Comparison of ENCODE assay signal across 29 cellular contexts in the genomic region with DNA sequence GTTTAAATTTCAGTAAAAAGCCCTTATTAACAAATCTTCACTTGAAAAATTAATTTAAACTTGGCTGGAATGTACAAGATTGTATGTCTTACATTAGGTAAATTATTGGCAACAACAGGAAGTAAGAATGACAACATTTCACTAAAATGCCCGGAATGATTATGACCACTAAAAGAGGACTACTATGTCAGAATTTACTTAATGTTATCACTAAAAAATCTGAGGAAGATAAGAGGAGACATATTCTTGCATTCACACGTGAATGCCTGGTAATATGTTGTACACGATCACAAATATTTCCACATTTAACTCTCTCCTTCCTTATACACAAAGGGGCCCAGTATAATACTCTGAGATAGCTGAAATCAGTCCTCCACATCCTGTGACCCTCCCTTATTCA. TPM values are rescaled to one million over a fixed set of nuclear protein-coding genes. Genes with fewer than 3 reads are reported as not detected.
A peak's percentile ranks its signal among the peaks of the same experiment; 100 is the strongest.
DNase-seq lines count a peak whose midpoint lies in the region; ATAC-seq and TF ChIP-seq lines count a peak whose summit lies in the region.
"Had no signal": no experiment of that assay in that cellular context is flagged by ENCODE, and none has a peak within 500 bp of the region (broad histone marks: within the 10 kb centered on the region; RNA-seq: fewer than 3 reads in every experiment).

No MANE protein-coding gene starts in this region.

- peak overlapping the region; percentile 50 for H3K4me3 ChIP-seq in ACC112 (ENCODE audit: low read depth, low read length)
- H3K4me3 ChIP-seq in mesenchymal stem cell (ENCODE audit: insufficient read depth in 1 of 2, low read depth in 1 of 2, low read length in 2 of 2), result peak overlapping the region in 1 of 2 experiments; percentile 40
- no peak overlapping the region for H3K4me3 ChIP-seq in suprapubic skin
- H3K4me3 ChIP-seq: adrenal gland; BLaER1 treated with 17β-estradiol and CSF1 and Interleukin-3, amounts not matched to agents 10 nM and 100 nM; K562; psoas muscle; SJCRH30; upper lobe of left lung had no signal

- TF ChIP-seq POLR2A in suprapubic skin (IDR thresholded peaks at IDR 0.05), result no peak
- TF ChIP-seq POLR2A in GM18505 (IDR thresholded peaks at IDR 0.05; ENCODE audit: borderline replicate concordance, extremely low read depth, insufficient read depth, insufficient read length), result no peak

- H3K79me2 ChIP-seq in ACC112 (ENCODE audit: control insufficient read depth, insufficient read depth, low read length, unreplicated experiment), result peaks cover 63% of the 10 kb centered on the region

- H2AK5ac ChIP-seq in mesenchymal stem cell (ENCODE audit: low read length, severe bottlenecking), result no peak overlapping the region

- H3K9ac ChIP-seq in mesenchymal stem cell (ENCODE audit: low read length), result peak overlapping the region; percentile 39
- H3K9ac ChIP-seq: BLaER1 treated with 17β-estradiol and CSF1 and Interleukin-3, amounts not matched to agents 10 nM and 100 nM had no signal

- H2AFZ ChIP-seq in ACC112 (ENCODE audit: low read length, unreplicated experiment) (peak overlapping the region; percentile 16), mesenchymal stem cell (ENCODE audit: low read depth, low read length) (no peak overlapping the region)

- H3K27ac ChIP-seq in ACC112 (ENCODE audit: low read depth, low read length) (peak overlapping the region; percentile 78), mesenchymal stem cell (ENCODE audit: low read length, poor library complexity, severe bottlenecking) (peak overlapping the region; percentile 43), suprapubic skin (no peak overlapping the region)
- H3K27ac ChIP-seq: adrenal gland; BLaER1 treated with 17β-estradiol and CSF1 and Interleukin-3, amounts not matched to agents 10 nM and 100 nM; neutrophil; psoas muscle; SJCRH30; upper lobe of left lung had no signal

- no peak overlapping the region for H4K91ac ChIP-seq in mesenchymal stem cell (ENCODE audit: low read length)

- H3K4me1 Mint-ChIP-seq in chondrocyte (ENCODE audit: low read depth), result peaks cover 71% of the 10 kb centered on the region
- H3K4me1 Mint-ChIP-seq in activated CD4-positive, alpha-beta memory T cell treated with anti-CD3 and anti-CD28 coated beads, Interleukin-2, amount 10 ng/mL, durations not matched to agents 7 days and 5 days, result no peaks in the 10 kb centered on the region
- H3K4me1 Mint-ChIP-seq: memory B cell, T-cell had no signal

- no peak overlapping the region for H3K14ac ChIP-seq in mesenchymal stem cell (ENCODE audit: low read length in 2 of 2)

- no peak overlapping the region for H3K23ac ChIP-seq in mesenchymal stem cell (ENCODE audit: low read length in 2 of 2)

- no peak for ATAC-seq in GM18505 (IDR thresholded peaks at IDR 0.05; ENCODE audit: unreplicated experiment)
- ATAC-seq: activated T-cell treated with anti-CD3 and anti-CD28 coated beads, Interleukin-2, amount 50 U/mL, for 4 hours; K562; left cardiac atrium; psoas muscle; T-cell had no signal

- H3K4me1 ChIP-seq in ACC112 (ENCODE audit: control insufficient read depth, insufficient read depth, low read length, unreplicated experiment), result peaks cover 49% of the 10 kb centered on the region
- H3K4me1 ChIP-seq in mesenchymal stem cell (ENCODE audit: control insufficient read depth, insufficient read depth, low read depth, low read length), result peaks cover 2% of the 10 kb centered on the region
- no peaks in the 10 kb centered on the region for H3K4me1 ChIP-seq in suprapubic skin
- H3K4me1 ChIP-seq: adrenal gland; BLaER1 treated with 17β-estradiol and CSF1 and Interleukin-3, amounts not matched to agents 10 nM and 100 nM; psoas muscle; upper lobe of left lung had no signal

- H3K36me3 Mint-ChIP-seq in chondrocyte (ENCODE audit: low read depth), result peaks cover 40% of the 10 kb centered on the region
- H3K36me3 Mint-ChIP-seq in activated CD4-positive, alpha-beta memory T cell treated with anti-CD3 and anti-CD28 coated beads, Interleukin-2, amount 10 ng/mL, durations not matched to agents 7 days and 5 days (ENCODE audit: low read depth), result no peaks in the 10 kb centered on the region
- H3K36me3 Mint-ChIP-seq: memory B cell, T-cell had no signal

- H3K9me3 ChIP-seq in mesenchymal stem cell (ENCODE audit: control insufficient read depth, low read length) (no peaks in the 10 kb centered on the region), suprapubic skin (no peaks in the 10 kb centered on the region)
- H3K9me3 ChIP-seq: adrenal gland; BLaER1 treated with 17β-estradiol and CSF1 and Interleukin-3, amounts not matched to agents 10 nM and 100 nM; neutrophil; psoas muscle; SJCRH30; upper lobe of left lung had no signal

- H2BK12ac ChIP-seq in mesenchymal stem cell (ENCODE audit: low read length in 2 of 2), result no peak overlapping the region

- no peak overlapping the region for H4K8ac ChIP-seq in mesenchymal stem cell (ENCODE audit: low read length)

- no peak overlapping the region for H3K4ac ChIP-seq in mesenchymal stem cell (ENCODE audit: low read depth in 1 of 2, low read length in 2 of 2)

- POLR2A ChIA-PET in activated CD4-positive, alpha-beta memory T cell treated with anti-CD3 and anti-CD28 coated beads, Interleukin-2, amount 10 ng/mL, durations not matched to agents 7 days and 5 days (lab: Charles Lee), result no interaction called here

- H3K4me3 Mint-ChIP-seq in chondrocyte (ENCODE audit: unreplicated experiment), result no peak overlapping the region
- no peak overlapping the region for H3K4me3 Mint-ChIP-seq in activated CD4-positive, alpha-beta memory T cell treated with anti-CD3 and anti-CD28 coated beads, Interleukin-2, amount 10 ng/mL, durations not matched to agents 7 days and 5 days
- H3K4me3 Mint-ChIP-seq: activated T-cell treated with anti-CD3 and anti-CD28 coated beads, Interleukin-2, amount 50 U/mL, for 4 hours; memory B cell; T-cell had no signal

- no peaks in the 10 kb centered on the region for H3K27me3 Mint-ChIP-seq in chondrocyte (ENCODE audit: low read depth)
- no peaks in the 10 kb centered on the region for H3K27me3 Mint-ChIP-seq in activated CD4-positive, alpha-beta memory T cell treated with anti-CD3 and anti-CD28 coated beads, Interleukin-2, amount 10 ng/mL, durations not matched to agents 7 days and 5 days
- H3K27me3 Mint-ChIP-seq: memory B cell, T-cell had no signal

- no peaks in the 10 kb centered on the region for H3K27me3 ChIP-seq in ACC112 (ENCODE audit: insufficient read depth, low read length)
- no peaks in the 10 kb centered on the region for H3K27me3 ChIP-seq in mesenchymal stem cell (ENCODE audit: control insufficient read depth in 1 of 2, insufficient read depth in 1 of 2, low read length in 2 of 2)
- no peaks in the 10 kb centered on the region for H3K27me3 ChIP-seq in suprapubic skin
- H3K27me3 ChIP-seq: adrenal gland; BLaER1 treated with 17β-estradiol and CSF1 and Interleukin-3, amounts not matched to agents 10 nM and 100 nM; neutrophil; SJCRH30; upper lobe of left lung had no signal

- TF ChIP-seq CTCF in chondrocyte (IDR thresholded peaks at IDR 0.05), result no peak
- no peak for TF ChIP-seq CTCF in suprapubic skin (IDR thresholded peaks at IDR 0.05)

- CTCF ChIA-PET in activated CD4-positive, alpha-beta memory T cell treated with anti-CD3 and anti-CD28 coated beads, Interleukin-2, amount 10 ng/mL, durations not matched to agents 7 days and 5 days (lab: Charles Lee), result interaction anchor here (0.9 kb wide), 1 partner anchor 207 kb away, joined by 4 read pairs; no protein-coding TSS in a partner anchor

- H2BK120ac ChIP-seq in mesenchymal stem cell (ENCODE audit: low read depth, low read length), result no peak overlapping the region

- peak; percentile 42 for DNase-seq in M059J (ENCODE audit: low read depth)
- no peak for DNase-seq in chondrocyte (ENCODE audit: low spot score)
- peak; percentile 45 for DNase-seq in mesenchymal stem cell
- no peak for DNase-seq in suprapubic skin (ENCODE audit: low spot score in 2 of 2)
- DNase-seq in HuH-7.5 (ENCODE audit: low spot score), result no peak
- no peak for DNase-seq in activated CD4-positive, alpha-beta memory T cell treated with anti-CD3 and anti-CD28 coated beads, Interleukin-2, amount 10 ng/mL, durations not matched to agents 7 days and 5 days
- DNase-seq: activated CD4-positive, CD25-positive, alpha-beta regulatory T cell treated with anti-CD3 and anti-CD28 coated beads, Interleukin-2, amount 50 U/mL, for 72 hours; activated naive CD4-positive, alpha-beta T cell; activated T-cell treated with anti-CD3 and anti-CD28 coated beads, Interleukin-2, amount 50 U/mL, for 4 hours; adrenal gland; COR-L47; dermis blood vessel endothelial cell; DMS79 treated with DMSO at 0.1 percent for 48 hours; head of caudate nucleus; left cardiac atrium; NCI-H1417 treated with DMSO at 0.1 percent for 48 hours; NCI-H510A; NK-92 treated with Interleukin-12 subunit alpha and Interleukin-12 subunit beta, amount 100 ng/mL, for 24 hours; psoas muscle; SJCRH30; T-cell; upper lobe of left lung had no signal

- WGBS in mesenchymal stem cell, result 21% methylated on average over 2 of the region's 3 CpGs
- WGBS in suprapubic skin, result 52% methylated on average over 3 of the region's 3 CpGs

- H3K36me3 ChIP-seq in ACC112 (ENCODE audit: insufficient read depth, low read length) (peaks cover 38% of the 10 kb centered on the region), mesenchymal stem cell (ENCODE audit: control insufficient read depth in 1 of 2, insufficient read depth in 2 of 2, low read depth in 1 of 2, low read length in 2 of 2) (peaks cover 0 to 66% of the 10 kb centered on the region in 2 experiments), suprapubic skin (no peaks in the 10 kb centered on the region)
- H3K36me3 ChIP-seq: adrenal gland; BLaER1 treated with 17β-estradiol and CSF1 and Interleukin-3, amounts not matched to agents 10 nM and 100 nM; neutrophil; upper lobe of left lung had no signal

- no peak overlapping the region for H3K4me2 ChIP-seq in mesenchymal stem cell (ENCODE audit: low read length, poor library complexity, severe bottlenecking)
- H3K4me2 ChIP-seq: BLaER1 treated with 17β-estradiol and CSF1 and Interleukin-3, amounts not matched to agents 10 nM and 100 nM had no signal

- no peak overlapping the region for H3K18ac ChIP-seq in mesenchymal stem cell (ENCODE audit: low read depth in 1 of 2, low read length in 2 of 2)

- H3K9me3 Mint-ChIP-seq in chondrocyte (ENCODE audit: low read depth), result peaks cover 2% of the 10 kb centered on the region
- H3K9me3 Mint-ChIP-seq in activated CD4-positive, alpha-beta memory T cell treated with anti-CD3 and anti-CD28 coated beads, Interleukin-2, amount 10 ng/mL, durations not matched to agents 7 days and 5 days, result no peaks in the 10 kb centered on the region
- H3K9me3 Mint-ChIP-seq: activated T-cell treated with anti-CD3 and anti-CD28 coated beads, Interleukin-2, amount 50 U/mL, for 4 hours had no signal

- H3K79me1 ChIP-seq in mesenchymal stem cell (replicated peaks; ENCODE audit: low read length, poor library complexity, severe bottlenecking), result peaks cover 8% of the 10 kb centered on the region

- peak overlapping the region; percentile 53 for H2BK5ac ChIP-seq in mesenchymal stem cell (ENCODE audit: low read depth, low read length, poor library complexity, severe bottlenecking)

- H2BK15ac ChIP-seq in mesenchymal stem cell (ENCODE audit: low read depth, poor library complexity, severe bottlenecking), result no peak overlapping the region

- H3K27ac Mint-ChIP-seq in chondrocyte (ENCODE audit: unreplicated experiment), result peak overlapping the region; percentile 35
- no peak overlapping the region for H3K27ac Mint-ChIP-seq in activated CD4-positive, alpha-beta memory T cell treated with anti-CD3 and anti-CD28 coated beads, Interleukin-2, amount 10 ng/mL, durations not matched to agents 7 days and 5 days
- H3K27ac Mint-ChIP-seq: memory B cell, T-cell had no signal

- no peak for TF ChIP-seq EP300 in suprapubic skin (IDR thresholded peaks at IDR 0.05)

RNA-seq across cellular contexts. Expression of a gene that starts 29.7 kb away (rescaled TPM):
- 13.9 and 17.5 TPM in 2 replicates for total RNA-seq in M059J (2014; rRNA removed; shearing (Covaris generic))
- 170 to 405 TPM (median 177 TPM) in 3 replicates for total RNA-seq in chondrocyte
- polyA plus RNA-seq in mesenchymal stem cell (2013, experiment 1 of 2), result 16.7 TPM
- 13.8 TPM for polyA plus RNA-seq in mesenchymal stem cell (2013, experiment 2 of 2)
- total RNA-seq in suprapubic skin, result 10 to 100 TPM in 2 of 4 donors, 1 to 10 TPM in 2; 6.2 to 17.8 (median 12.6) TPM
- not detected for total RNA-seq in activated CD4-positive, alpha-beta memory T cell treated with anti-CD3 and anti-CD28 coated beads, Interleukin-2, amount 10 ng/mL, durations not matched to agents 7 days and 5 days
- total RNA-seq: activated CD8-positive, alpha-beta memory T cell treated with anti-CD3 and anti-CD28 coated beads for 36 hours had no signal

Comparison
In these comparisons a context has a peak if more than half of its experiments do, and no peak if none do; other contexts are left out.
1. DNase-seq: peak in M059J (single experiment) and mesenchymal stem cell (single experiment); none in chondrocyte (single experiment), suprapubic skin (0 of 2), HuH-7.5 (single experiment) and activated CD4-positive, alpha-beta memory T cell treated with anti-CD3 and anti-CD28 coated beads, Interleukin-2, amount 10 ng/mL, durations not matched to agents 7 days and 5 days (single experiment).
2. RNA of a gene that starts 29.7 kb away (total RNA-seq): 170 to 405 TPM in chondrocyte, 13.9 to 17.5 TPM in M059J and 6.2 to 17.8 TPM in suprapubic skin; not detected in activated CD4-positive, alpha-beta memory T cell treated with anti-CD3 and anti-CD28 coated beads, Interleukin-2, amount 10 ng/mL, durations not matched to agents 7 days and 5 days; every median in the first group is over 4 times any median in the second.